Comparison of ENCODE assay signal across 1 cellular context in the genomic region with DNA sequence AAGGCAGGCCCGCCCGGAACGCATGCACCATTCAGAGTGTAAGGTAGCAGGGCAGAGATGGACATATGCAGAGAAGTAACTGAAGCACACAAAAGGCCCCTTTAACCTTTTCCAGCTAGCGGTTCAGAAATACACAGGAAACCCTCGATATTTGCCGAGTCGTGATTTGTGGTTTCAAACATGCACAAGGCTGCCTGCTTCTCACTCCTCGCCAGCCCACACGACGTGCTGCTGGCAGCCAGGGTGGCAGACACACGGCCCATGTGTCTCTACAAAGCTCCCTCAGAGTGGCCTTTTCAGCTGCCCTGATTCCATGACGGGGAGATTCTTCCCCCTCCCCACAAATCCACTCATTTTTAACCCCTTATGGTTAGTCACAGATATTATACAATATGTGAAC.
TF ChIP-seq lines count a peak whose summit lies in the region.

No MANE protein-coding gene starts in this region.

TF ChIP-seq in GM23338, 12 proteins besides CTCF, POLR2A, EP300 and RAD21 (continued from another document):
- TF ChIP-seq, protein P1, sequence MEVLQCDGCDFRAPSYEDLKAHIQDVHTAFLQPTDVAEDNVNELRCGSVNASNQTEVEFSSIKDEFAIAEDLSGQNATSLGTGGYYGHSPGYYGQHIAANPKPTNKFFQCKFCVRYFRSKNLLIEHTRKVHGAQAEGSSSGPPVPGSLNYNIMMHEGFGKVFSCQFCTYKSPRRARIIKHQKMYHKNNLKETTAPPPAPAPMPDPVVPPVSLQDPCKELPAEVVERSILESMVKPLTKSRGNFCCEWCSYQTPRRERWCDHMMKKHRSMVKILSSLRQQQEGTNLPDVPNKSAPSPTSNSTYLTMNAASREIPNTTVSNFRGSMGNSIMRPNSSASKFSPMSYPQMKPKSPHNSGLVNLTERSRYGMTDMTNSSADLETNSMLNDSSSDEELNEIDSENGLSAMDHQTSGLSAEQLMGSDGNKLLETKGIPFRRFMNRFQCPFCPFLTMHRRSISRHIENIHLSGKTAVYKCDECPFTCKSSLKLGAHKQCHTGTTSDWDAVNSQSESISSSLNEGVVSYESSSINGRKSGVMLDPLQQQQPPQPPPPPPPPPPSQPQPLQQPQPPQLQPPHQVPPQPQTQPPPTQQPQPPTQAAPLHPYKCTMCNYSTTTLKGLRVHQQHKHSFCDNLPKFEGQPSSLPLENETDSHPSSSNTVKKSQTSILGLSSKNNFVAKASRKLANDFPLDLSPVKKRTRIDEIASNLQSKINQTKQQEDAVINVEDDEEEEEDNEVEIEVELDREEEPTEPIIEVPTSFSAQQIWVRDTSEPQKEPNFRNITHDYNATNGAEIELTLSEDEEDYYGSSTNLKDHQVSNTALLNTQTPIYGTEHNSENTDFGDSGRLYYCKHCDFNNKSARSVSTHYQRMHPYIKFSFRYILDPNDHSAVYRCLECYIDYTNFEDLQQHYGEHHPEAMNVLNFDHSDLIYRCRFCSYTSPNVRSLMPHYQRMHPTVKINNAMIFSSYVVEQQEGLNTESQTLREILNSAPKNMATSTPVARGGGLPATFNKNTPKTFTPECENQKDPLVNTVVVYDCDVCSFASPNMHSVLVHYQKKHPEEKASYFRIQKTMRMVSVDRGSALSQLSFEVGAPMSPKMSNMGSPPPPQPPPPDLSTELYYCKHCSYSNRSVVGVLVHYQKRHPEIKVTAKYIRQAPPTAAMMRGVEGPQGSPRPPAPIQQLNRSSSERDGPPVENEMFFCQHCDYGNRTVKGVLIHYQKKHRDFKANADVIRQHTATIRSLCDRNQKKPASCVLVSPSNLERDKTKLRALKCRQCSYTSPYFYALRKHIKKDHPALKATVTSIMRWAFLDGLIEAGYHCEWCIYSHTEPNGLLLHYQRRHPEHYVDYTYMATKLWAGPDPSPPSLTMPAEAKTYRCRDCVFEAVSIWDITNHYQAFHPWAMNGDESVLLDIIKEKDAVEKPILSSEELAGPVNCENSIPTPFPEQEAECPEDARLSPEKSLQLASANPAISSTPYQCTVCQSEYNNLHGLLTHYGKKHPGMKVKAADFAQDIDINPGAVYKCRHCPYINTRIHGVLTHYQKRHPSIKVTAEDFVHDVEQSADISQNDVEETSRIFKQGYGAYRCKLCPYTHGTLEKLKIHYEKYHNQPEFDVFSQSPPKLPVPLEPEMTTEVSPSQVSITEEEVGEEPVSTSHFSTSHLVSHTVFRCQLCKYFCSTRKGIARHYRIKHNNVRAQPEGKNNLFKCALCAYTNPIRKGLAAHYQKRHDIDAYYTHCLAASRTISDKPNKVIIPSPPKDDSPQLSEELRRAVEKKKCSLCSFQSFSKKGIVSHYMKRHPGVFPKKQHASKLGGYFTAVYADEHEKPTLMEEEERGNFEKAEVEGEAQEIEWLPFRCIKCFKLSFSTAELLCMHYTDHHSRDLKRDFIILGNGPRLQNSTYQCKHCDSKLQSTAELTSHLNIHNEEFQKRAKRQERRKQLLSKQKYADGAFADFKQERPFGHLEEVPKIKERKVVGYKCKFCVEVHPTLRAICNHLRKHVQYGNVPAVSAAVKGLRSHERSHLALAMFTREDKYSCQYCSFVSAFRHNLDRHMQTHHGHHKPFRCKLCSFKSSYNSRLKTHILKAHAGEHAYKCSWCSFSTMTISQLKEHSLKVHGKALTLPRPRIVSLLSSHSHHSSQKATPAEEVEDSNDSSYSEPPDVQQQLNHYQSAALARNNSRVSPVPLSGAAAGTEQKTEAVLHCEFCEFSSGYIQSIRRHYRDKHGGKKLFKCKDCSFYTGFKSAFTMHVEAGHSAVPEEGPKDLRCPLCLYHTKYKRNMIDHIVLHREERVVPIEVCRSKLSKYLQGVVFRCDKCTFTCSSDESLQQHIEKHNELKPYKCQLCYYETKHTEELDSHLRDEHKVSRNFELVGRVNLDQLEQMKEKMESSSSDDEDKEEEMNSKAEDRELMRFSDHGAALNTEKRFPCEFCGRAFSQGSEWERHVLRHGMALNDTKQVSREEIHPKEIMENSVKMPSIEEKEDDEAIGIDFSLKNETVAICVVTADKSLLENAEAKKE (CRISPR knock-in tag; IDR thresholded peaks at IDR 0.05): no peak
- TF ChIP-seq, protein P2, sequence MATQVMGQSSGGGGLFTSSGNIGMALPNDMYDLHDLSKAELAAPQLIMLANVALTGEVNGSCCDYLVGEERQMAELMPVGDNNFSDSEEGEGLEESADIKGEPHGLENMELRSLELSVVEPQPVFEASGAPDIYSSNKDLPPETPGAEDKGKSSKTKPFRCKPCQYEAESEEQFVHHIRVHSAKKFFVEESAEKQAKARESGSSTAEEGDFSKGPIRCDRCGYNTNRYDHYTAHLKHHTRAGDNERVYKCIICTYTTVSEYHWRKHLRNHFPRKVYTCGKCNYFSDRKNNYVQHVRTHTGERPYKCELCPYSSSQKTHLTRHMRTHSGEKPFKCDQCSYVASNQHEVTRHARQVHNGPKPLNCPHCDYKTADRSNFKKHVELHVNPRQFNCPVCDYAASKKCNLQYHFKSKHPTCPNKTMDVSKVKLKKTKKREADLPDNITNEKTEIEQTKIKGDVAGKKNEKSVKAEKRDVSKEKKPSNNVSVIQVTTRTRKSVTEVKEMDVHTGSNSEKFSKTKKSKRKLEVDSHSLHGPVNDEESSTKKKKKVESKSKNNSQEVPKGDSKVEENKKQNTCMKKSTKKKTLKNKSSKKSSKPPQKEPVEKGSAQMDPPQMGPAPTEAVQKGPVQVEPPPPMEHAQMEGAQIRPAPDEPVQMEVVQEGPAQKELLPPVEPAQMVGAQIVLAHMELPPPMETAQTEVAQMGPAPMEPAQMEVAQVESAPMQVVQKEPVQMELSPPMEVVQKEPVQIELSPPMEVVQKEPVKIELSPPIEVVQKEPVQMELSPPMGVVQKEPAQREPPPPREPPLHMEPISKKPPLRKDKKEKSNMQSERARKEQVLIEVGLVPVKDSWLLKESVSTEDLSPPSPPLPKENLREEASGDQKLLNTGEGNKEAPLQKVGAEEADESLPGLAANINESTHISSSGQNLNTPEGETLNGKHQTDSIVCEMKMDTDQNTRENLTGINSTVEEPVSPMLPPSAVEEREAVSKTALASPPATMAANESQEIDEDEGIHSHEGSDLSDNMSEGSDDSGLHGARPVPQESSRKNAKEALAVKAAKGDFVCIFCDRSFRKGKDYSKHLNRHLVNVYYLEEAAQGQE (IDR thresholded peaks at IDR 0.05; ENCODE audit: unreplicated experiment): no peak
- TF ChIP-seq JUNB (IDR thresholded peaks at IDR 0.05; ENCODE audit: unreplicated experiment) (no peak), ZNF331 (CRISPR knock-in tag; IDR thresholded peaks at IDR 0.05; ENCODE audit: low read depth) (no peak)
